In genomic region chr10:30898964-30899363, GRCh38 we compare ENCODE assay signal across 25 cellular contexts.
DNase-seq lines count a peak whose midpoint lies in the region; ATAC-seq, FAIRE-seq and TF ChIP-seq lines count a peak whose summit lies in the region.
"Had no signal": no experiment of that assay in that cellular context is flagged by ENCODE, and none has a peak within 500 bp of the region (broad histone marks: within the 10 kb centered on the region; RNA-seq: fewer than 3 reads in every experiment).

No MANE protein-coding gene starts in this region.

- H3K9me3 ChIP-seq in SK-N-SH (no peaks in the 10 kb centered on the region), HEK293 (ENCODE audit: control insufficient read depth, insufficient read depth, low read depth, low read length) (no peaks in the 10 kb centered on the region), endothelial cell of umbilical vein (replicated peaks; ENCODE audit: control insufficient read depth, insufficient read depth, low read length) (no peaks in the 10 kb centered on the region)
- H3K9me3 ChIP-seq: BE2C had no signal

- no peak for TF ChIP-seq POLR2A in endothelial cell of umbilical vein (IDR thresholded peaks at IDR 0.05; ENCODE audit: low read depth, low read length)

- H3K36me3 ChIP-seq in SK-N-SH (replicated peaks in 1 of 2; ENCODE audit: control insufficient read depth in 1 of 2, insufficient read depth in 2 of 2, low read length in 1 of 2): no peaks in the 10 kb centered on the region
- H3K36me3 ChIP-seq in HEK293 (ENCODE audit: control insufficient read depth in 2 of 2, insufficient read depth in 1 of 2, low read length in 2 of 2): no peaks in the 10 kb centered on the region
- H3K36me3 ChIP-seq in endothelial cell of umbilical vein (ENCODE audit: control insufficient read depth in 2 of 2, extremely low read depth in 1 of 2, insufficient read depth in 2 of 2, low read length in 2 of 2): no peaks in the 10 kb centered on the region
- H3K36me3 ChIP-seq: BE2C had no signal

- H2AFZ ChIP-seq in SK-N-SH (ENCODE audit: low read depth) (no peak overlapping the region), endothelial cell of umbilical vein (ENCODE audit: low read depth, low read length) (no peak overlapping the region)

- CTCF ChIA-PET in SK-N-SH (lab: Yijun Ruan, JAX): no interaction called here
- CTCF ChIA-PET in HEK293 (lab: Yijun Ruan, JAX): no interaction called here
- CTCF ChIA-PET in endothelial cell of umbilical vein (lab: Charles Lee): no interaction called here

- no peaks in the 10 kb centered on the region for H4K20me1 ChIP-seq in SK-N-SH (ENCODE audit: insufficient read depth)
- no peaks in the 10 kb centered on the region for H4K20me1 ChIP-seq in endothelial cell of umbilical vein (replicated peaks; ENCODE audit: control insufficient read depth, extremely low read depth, insufficient read depth, low read length)
- H4K20me1 ChIP-seq: BLaER1 treated with 17β-estradiol and CSF1 and Interleukin-3, amounts not matched to agents 10 nM and 100 nM had no signal

- H3K4me2 ChIP-seq in SK-N-SH: no peak overlapping the region
- no peak overlapping the region for H3K4me2 ChIP-seq in endothelial cell of umbilical vein (ENCODE audit: insufficient read depth, low read length)
- H3K4me2 ChIP-seq: BLaER1 treated with 17β-estradiol and CSF1 and Interleukin-3, amounts not matched to agents 10 nM and 100 nM had no signal

- TF ChIP-seq RAD21 in SK-N-SH (IDR thresholded peaks at IDR 0.05; ENCODE audit: low read length): no peak

- DNase-seq in SK-N-SH (no peak), endothelial cell of umbilical vein (ENCODE audit: low read depth, low spot score) (no peak), UCSD-AML1 (lab: John Stamatoyannopoulos, UW; ENCODE audit: unreplicated experiment) (no peak), foreskin melanocyte (no peak)
- no peak for DNase-seq in activated CD4-positive, alpha-beta T cell treated with anti-CD3 and anti-CD28 coated beads for 48 hours
- DNase-seq: ACHN; AML-193; BE2C; CD4-positive, alpha-beta T cell; CD8-positive, alpha-beta memory T cell; DMS 273 treated with DMSO at 0.1 percent for 48 hours; DMS79; GF-D8; H7; HCEC 1CT; HFFc6 had no signal

- dilution Hi-C loops in endothelial cell of umbilical vein (cut with MboI; ENCODE audit: extremely low pct_ligation_motif_present, low sequenced_read_pairs): no loop called here

- intact Hi-C loops in endothelial cell of umbilical vein (cut with micrococcal nuclease): no loop called here

- ATAC-seq in SK-N-SH treated with all-trans-retinoic acid at 6 μM for 48 hours: no peak

- H3F3A ChIP-seq in SK-N-SH (replicated peaks; ENCODE audit: insufficient read depth): no peaks in the 10 kb centered on the region

- WGBS in SK-N-SH (ENCODE audit: low lambda C conversion rate): 90% methylated on average over 1 of the region's 1 CpG

- peak; percentile 12 for FAIRE-seq in endothelial cell of umbilical vein (lab: Jason Lieb, UNC)
- FAIRE-seq: A204.1, D721Med, GM12891, GM18507, H1 had no signal

- no TSS peak for BruUV-seq in endothelial cell of umbilical vein (replicated peaks; lab: Mats Ljungman, UMichigan)

- H3K4me1 ChIP-seq in SK-N-SH (ENCODE audit: control insufficient read depth in 1 of 2, insufficient read depth in 2 of 2, low read depth in 1 of 2, low read length in 1 of 2): peaks cover 0 to 2% of the 10 kb centered on the region in 2 experiments; a peak in 1 of 4 replicates
- no peaks in the 10 kb centered on the region for H3K4me1 ChIP-seq in HEK293 (ENCODE audit: control insufficient read depth, insufficient read depth, low read length)
- peaks cover 2% of the 10 kb centered on the region for H3K4me1 ChIP-seq in endothelial cell of umbilical vein (ENCODE audit: control insufficient read depth, extremely low read depth, insufficient read depth, low read length)
- H3K4me1 ChIP-seq: BE2C; BLaER1 treated with 17β-estradiol and CSF1 and Interleukin-3, amounts not matched to agents 10 nM and 100 nM had no signal

- no peak for TF ChIP-seq EP300 in SK-N-SH (IDR thresholded peaks at IDR 0.05; ENCODE audit: borderline replicate concordance in 1 of 2, low read depth in 1 of 2, low read length in 1 of 2)

- H3K27ac ChIP-seq in SK-N-SH (ENCODE audit: low read depth in 2 of 2, low read length in 1 of 2): no peak overlapping the region
- no peak overlapping the region for H3K27ac ChIP-seq in HEK293 (ENCODE audit: extremely low read depth, low read depth, low read length)
- no peak overlapping the region for H3K27ac ChIP-seq in endothelial cell of umbilical vein (ENCODE audit: insufficient read depth, low read depth, low read length)
- H3K27ac ChIP-seq: 22Rv1; BLaER1 treated with 17β-estradiol and CSF1 and Interleukin-3, amounts not matched to agents 10 nM and 100 nM had no signal

- POLR2A ChIA-PET in SK-N-SH (lab: Yijun Ruan, JAX): no interaction called here
- POLR2A ChIA-PET in HEK293 (lab: Yijun Ruan, JAX): no interaction called here
- POLR2A ChIA-PET in endothelial cell of umbilical vein (lab: Charles Lee): no interaction called here

- peaks cover 2% of the 10 kb centered on the region for H3K9me1 ChIP-seq in endothelial cell of umbilical vein (replicated peaks; ENCODE audit: control insufficient read depth, extremely low read depth, insufficient read depth, low read length)

- no peaks in the 10 kb centered on the region for H3K27me3 ChIP-seq in SK-N-SH (ENCODE audit: insufficient read depth)
- H3K27me3 ChIP-seq in endothelial cell of umbilical vein (ENCODE audit: control insufficient read depth in 2 of 2, insufficient read depth in 2 of 2, low read length in 2 of 2): no peaks in the 10 kb centered on the region
- H3K27me3 ChIP-seq: BE2C; BLaER1 treated with 17β-estradiol and CSF1 and Interleukin-3, amounts not matched to agents 10 nM and 100 nM had no signal

- no peak overlapping the region for H3K9ac ChIP-seq in SK-N-SH
- H3K9ac ChIP-seq in endothelial cell of umbilical vein (replicated peaks; ENCODE audit: extremely low read depth, insufficient read depth, low read length): no peak overlapping the region
- H3K9ac ChIP-seq: BLaER1 treated with 17β-estradiol and CSF1 and Interleukin-3, amounts not matched to agents 10 nM and 100 nM had no signal

- H3K9me2 ChIP-seq in SK-N-SH: no peaks in the 10 kb centered on the region

- H3K79me2 ChIP-seq in SK-N-SH (ENCODE audit: insufficient read depth) (no peaks in the 10 kb centered on the region), endothelial cell of umbilical vein (ENCODE audit: control insufficient read depth, insufficient read depth, low read length) (no peaks in the 10 kb centered on the region)

- H3K4me3 ChIP-seq in SK-N-SH (ENCODE audit: low read depth in 2 of 2, low read length in 1 of 2) (no peak overlapping the region), HEK293 (ENCODE audit: low read depth, low read length) (no peak overlapping the region), endothelial cell of umbilical vein (replicated peaks in 1 of 3; ENCODE audit: insufficient read depth in 1 of 3, low read depth in 1 of 3, low read length in 3 of 3) (no peak overlapping the region)
- H3K4me3 ChIP-seq: BLaER1 treated with 17β-estradiol and CSF1 and Interleukin-3, amounts not matched to agents 10 nM and 100 nM had no signal

- TF ChIP-seq CTCF in SK-N-SH (IDR thresholded peaks at IDR 0.05): no peak
- TF ChIP-seq CTCF in HEK293 (tag by site-specific recombination; IDR thresholded peaks at IDR 0.05): no peak
- TF ChIP-seq CTCF in endothelial cell of umbilical vein (IDR thresholded peaks at IDR 0.05; ENCODE audit: extremely low read depth in 1 of 2, insufficient read depth in 1 of 2, low read depth in 1 of 2, low read length in 2 of 2): no peak

TF ChIP-seq in SK-N-SH, 30 proteins besides CTCF, POLR2A, EP300 and RAD21 (continues in another document):
- no peak for TF ChIP-seq USF2 (IDR thresholded peaks at IDR 0.05; ENCODE audit: borderline replicate concordance, low read depth, low read length)

TF ChIP-seq in SK-N-SH treated with all-trans-retinoic acid at 6 μM for 48 hours, 23 proteins besides CTCF, POLR2A, EP300 and RAD21 (continues in another document):
- TF ChIP-seq ISL1 (CRISPR knock-in tag; IDR thresholded peaks at IDR 0.05) (no peak), PPARA (CRISPR knock-in tag; IDR thresholded peaks at IDR 0.05; ENCODE audit: borderline replicate concordance) (no peak), TCF4 (CRISPR knock-in tag; IDR thresholded peaks at IDR 0.05; ENCODE audit: borderline replicate concordance) (no peak)

TF ChIP-seq in HEK293, 187 proteins besides CTCF, POLR2A, EP300 and RAD21 (continues in another document):
- no peak for TF ChIP-seq ZNF626 (tag by site-specific recombination; IDR thresholded peaks at IDR 0.05)
- no peak for TF ChIP-seq ZBTB1 (tag by site-specific recombination; IDR thresholded peaks at IDR 0.05)

TF ChIP-seq in endothelial cell of umbilical vein, 7 proteins besides CTCF, POLR2A, EP300 and RAD21:
- TF ChIP-seq MYC (IDR thresholded peaks at IDR 0.05; ENCODE audit: low read depth, low read length): no peak
- no peak for TF ChIP-seq FOS (IDR thresholded peaks at IDR 0.05; ENCODE audit: borderline replicate concordance, insufficient read depth, low read length)
- no peak for TF ChIP-seq JUN (IDR thresholded peaks at IDR 0.05; ENCODE audit: borderline replicate concordance, insufficient read depth, insufficient read length, low read depth)
- no peak for TF ChIP-seq GATA2 (IDR thresholded peaks at IDR 0.05; ENCODE audit: insufficient read depth, insufficient read length, low read depth, low read length)
- no peak for TF ChIP-seq MAX (IDR thresholded peaks at IDR 0.05; ENCODE audit: insufficient read depth, insufficient read length)
- no peak for TF ChIP-seq EZH2 (IDR thresholded peaks at IDR 0.05; ENCODE audit: borderline replicate concordance, low read depth, low read length, severe bottlenecking)
- TF ChIP-seq POLR2AphosphoS5 (IDR thresholded peaks at IDR 0.05; ENCODE audit: insufficient read depth, low read depth, low read length): no peak

Comparison
In these comparisons a context has a peak if more than half of its experiments do, and no peak if none do; other contexts are left out.
1. Of the 4 proteins assayed by ChIP-seq in both HEK293 and SK-N-SH: peak only in HEK293: none; only in SK-N-SH: none; in both: REST; in neither: 3.